In genomic region chr3:21785765-21786453, GRCh38 we compare ENCODE assay signal across 26 cellular contexts. TPM values are rescaled to one million over a fixed set of nuclear protein-coding genes. Genes with fewer than 3 reads are reported as not detected.
DNase-seq lines count a peak whose midpoint lies in the region; ATAC-seq and TF ChIP-seq lines count a peak whose summit lies in the region.
"Had no signal": no experiment of that assay in that cellular context is flagged by ENCODE, and none has a peak within 500 bp of the region (broad histone marks: within the 10 kb centered on the region; RNA-seq: fewer than 3 reads in every experiment).

No MANE protein-coding gene starts in this region.

- H3K79me2 ChIP-seq in OCI-LY3 (ENCODE audit: low read length), result no peaks in the 10 kb centered on the region
- H3K79me2 ChIP-seq in mesendoderm (ENCODE audit: control insufficient read depth, insufficient read depth, low read length), result no peaks in the 10 kb centered on the region

- H3K9ac ChIP-seq in OCI-LY3 (ENCODE audit: low read length) (no peak overlapping the region), mesendoderm (ENCODE audit: low read length) (no peak overlapping the region)

- H4K8ac ChIP-seq in mesendoderm (ENCODE audit: low read depth, low read length), result no peak overlapping the region

- H3K4me1 Mint-ChIP-seq in endothelial cell (ENCODE audit: unreplicated experiment), result peaks cover 18% of the 10 kb centered on the region
- H3K4me1 Mint-ChIP-seq: activated naive CD8-positive, alpha-beta T cell treated with anti-CD3 and anti-CD28 coated beads, Interleukin-2, amount 10 ng/mL, durations not matched to agents 7 days and 5 days; CD14-positive monocyte; stimulated activated memory B cell treated with anti-CD40 and anti-IgM and Interleukin-4, amounts not matched to agents 10 μg/mL and 1 μg/mL and 100 μg/mL, for 72 hours; T-cell had no signal

- H3K4me3 ChIP-seq in OCI-LY3 (ENCODE audit: low read length) (no peak overlapping the region), mesendoderm (ENCODE audit: low read length) (no peak overlapping the region), tibial artery (no peak overlapping the region), brain microvascular endothelial cell (ENCODE audit: low read depth, low read length) (no peak overlapping the region)
- H3K4me3 ChIP-seq: esophagus squamous epithelium, GM12878, lung had no signal

- no peaks in the 10 kb centered on the region for H3K79me1 ChIP-seq in mesendoderm (ENCODE audit: low read length)

- H3K4me2 ChIP-seq in OCI-LY3 (ENCODE audit: low read length), result peak overlapping the region; percentile 29
- no peak overlapping the region for H3K4me2 ChIP-seq in mesendoderm (ENCODE audit: low read length)

- peaks cover 1% of the 10 kb centered on the region for H3K27me3 Mint-ChIP-seq in endothelial cell (ENCODE audit: unreplicated experiment)
- H3K27me3 Mint-ChIP-seq: activated naive CD8-positive, alpha-beta T cell treated with anti-CD3 and anti-CD28 coated beads, Interleukin-2, amount 10 ng/mL, durations not matched to agents 7 days and 5 days; effector memory CD8-positive, alpha-beta T cell; stimulated activated memory B cell treated with anti-CD40 and anti-IgM and Interleukin-4, amounts not matched to agents 10 μg/mL and 1 μg/mL and 100 μg/mL, for 72 hours; T-cell had no signal

- no peak overlapping the region for H2BK120ac ChIP-seq in mesendoderm (ENCODE audit: low read depth, low read length)

- H3K23ac ChIP-seq in mesendoderm (ENCODE audit: low read length), result no peak overlapping the region

- no peak overlapping the region for H3K4me3 Mint-ChIP-seq in endothelial cell (ENCODE audit: unreplicated experiment)
- H3K4me3 Mint-ChIP-seq: activated CD8-positive, alpha-beta T cell treated with anti-CD3 and anti-CD28 coated beads, Interleukin-2, amount 10 ng/mL, durations not matched to agents 7 days and 5 days; activated naive CD8-positive, alpha-beta T cell treated with anti-CD3 and anti-CD28 coated beads, Interleukin-2, amount 10 ng/mL, durations not matched to agents 7 days and 5 days; CD14-positive monocyte; effector memory CD8-positive, alpha-beta T cell; stimulated activated memory B cell treated with anti-CD40 and anti-IgM and Interleukin-4, amounts not matched to agents 10 μg/mL and 1 μg/mL and 100 μg/mL, for 72 hours; T-cell had no signal

- H3K18ac ChIP-seq in mesendoderm (ENCODE audit: low read length), result no peak overlapping the region

- peak overlapping the region; percentile 28 for H3K27ac Mint-ChIP-seq in endothelial cell (ENCODE audit: unreplicated experiment)
- H3K27ac Mint-ChIP-seq: activated CD8-positive, alpha-beta T cell treated with anti-CD3 and anti-CD28 coated beads, Interleukin-2, amount 10 ng/mL, durations not matched to agents 7 days and 5 days; activated naive CD8-positive, alpha-beta T cell treated with anti-CD3 and anti-CD28 coated beads, Interleukin-2, amount 10 ng/mL, durations not matched to agents 7 days and 5 days; CD14-positive monocyte; effector memory CD8-positive, alpha-beta T cell; stimulated activated memory B cell treated with anti-CD40 and anti-IgM and Interleukin-4, amounts not matched to agents 10 μg/mL and 1 μg/mL and 100 μg/mL, for 72 hours; T-cell had no signal

- intact Hi-C loops in tibial artery (cut with DNase I; ENCODE audit: low total_unique reads), result no loop called here

- no CpG with 5 or more reads among the region's 8 CpGs for WGBS in mesendoderm (ENCODE audit: extremely low coverage, insufficient coverage, low lambda C conversion rate)

- peak overlapping the region; percentile 70 for H3K4ac ChIP-seq in mesendoderm (ENCODE audit: low read depth, low read length)

- no peak overlapping the region for H4K5ac ChIP-seq in mesendoderm (ENCODE audit: low read length)

- H3K27me3 ChIP-seq in OCI-LY3 (ENCODE audit: low read depth, low read length), result no peaks in the 10 kb centered on the region
- H3K27me3 ChIP-seq in mesendoderm (ENCODE audit: insufficient read depth, low read length, poor library complexity), result no peaks in the 10 kb centered on the region
- H3K27me3 ChIP-seq in tibial artery, result no peaks in the 10 kb centered on the region
- no peaks in the 10 kb centered on the region for H3K27me3 ChIP-seq in brain microvascular endothelial cell (replicated peaks)
- H3K27me3 ChIP-seq: esophagus squamous epithelium had no signal

- ATAC-seq in GM21360 (IDR thresholded peaks at IDR 0.05; ENCODE audit: unreplicated experiment), result no peak
- ATAC-seq: activated CD8-positive, alpha-beta T cell treated with anti-CD3 and anti-CD28 coated beads, Interleukin-2, amount 10 ng/mL, durations not matched to agents 7 days and 5 days; effector memory CD8-positive, alpha-beta T cell; GM12878; PC-3; stimulated activated memory B cell treated with anti-CD40 and anti-IgM and Interleukin-4, amounts not matched to agents 10 μg/mL and 1 μg/mL and 100 μg/mL, for 72 hours; T-cell had no signal

- H3K27ac ChIP-seq in OCI-LY3 (ENCODE audit: low read length) (no peak overlapping the region), mesendoderm (ENCODE audit: low read depth, low read length) (no peak overlapping the region), tibial artery (peak overlapping the region; percentile 72 to 74), brain microvascular endothelial cell (no peak overlapping the region)

- H3K9me3 ChIP-seq in OCI-LY3 (ENCODE audit: insufficient read depth, low read length), result no peaks in the 10 kb centered on the region
- no peaks in the 10 kb centered on the region for H3K9me3 ChIP-seq in tibial artery
- H3K9me3 ChIP-seq: esophagus squamous epithelium had no signal

- DNase-seq in endothelial cell (ENCODE audit: low spot score) (no peak), mesendoderm (no peak), tibial artery (no peak), brain microvascular endothelial cell (no peak)
- no peak for DNase-seq in activated CD4-positive, alpha-beta T cell treated with anti-CD3 and anti-CD28 coated beads, Interleukin-2, amount 50 U/mL, for 48 hours
- DNase-seq: activated CD4-positive, alpha-beta T cell treated with anti-CD3 and anti-CD28 coated beads for 1 hour; activated CD8-positive, alpha-beta T cell treated with anti-CD3 and anti-CD28 coated beads, Interleukin-2, amount 10 ng/mL, durations not matched to agents 7 days and 5 days; activated effector memory CD4-positive, alpha-beta T cell treated with anti-CD3 and anti-CD28 coated beads, Interleukin-2, amount 50 U/mL, for 16 hours; activated naive CD8-positive, alpha-beta T cell treated with anti-CD3 and anti-CD28 coated beads, Interleukin-2, amount 10 ng/mL, durations not matched to agents 7 days and 5 days; effector memory CD8-positive, alpha-beta T cell; esophagus squamous epithelium; HCEC 1CT; NCI-H187 treated with DMSO at 0.1 percent for 48 hours; NCI-H82; PC-3; retina; SHP77 treated with DMSO at 0.1 percent for 48 hours; stimulated activated CD4-positive, alpha-beta T cell treated with anti-CD3 and anti-CD28 coated beads, Interleukin-4, amount 100 ng/mL, for 1 hour; T-cell had no signal

- H3K4me1 ChIP-seq in OCI-LY3 (ENCODE audit: low read length) (peaks cover 9% of the 10 kb centered on the region), mesendoderm (ENCODE audit: control insufficient read depth, low read depth, low read length) (no peaks in the 10 kb centered on the region), tibial artery (peaks cover 0 to 66% (median 20%) of the 10 kb centered on the region in 4 donors)
- H3K4me1 ChIP-seq: esophagus squamous epithelium had no signal

- H3K36me3 Mint-ChIP-seq in endothelial cell (ENCODE audit: low read depth, unreplicated experiment), result no peaks in the 10 kb centered on the region
- H3K36me3 Mint-ChIP-seq: activated naive CD8-positive, alpha-beta T cell treated with anti-CD3 and anti-CD28 coated beads, Interleukin-2, amount 10 ng/mL, durations not matched to agents 7 days and 5 days; CD14-positive monocyte; stimulated activated memory B cell treated with anti-CD40 and anti-IgM and Interleukin-4, amounts not matched to agents 10 μg/mL and 1 μg/mL and 100 μg/mL, for 72 hours; T-cell had no signal

- no peaks in the 10 kb centered on the region for H3K9me3 Mint-ChIP-seq in endothelial cell (ENCODE audit: unreplicated experiment)
- H3K9me3 Mint-ChIP-seq: stimulated activated memory B cell treated with anti-CD40 and anti-IgM and Interleukin-4, amounts not matched to agents 10 μg/mL and 1 μg/mL and 100 μg/mL, for 72 hours had no signal

- H2AFZ ChIP-seq in OCI-LY3 (ENCODE audit: low read depth, low read length), result 0 out of 2 replicates have a peak overlapping the region, but pooled peaks have one; percentile 7

- no peak overlapping the region for H3K56ac ChIP-seq in mesendoderm (ENCODE audit: low read length)

- H2AK5ac ChIP-seq in mesendoderm (ENCODE audit: low read length), result no peak overlapping the region

- no peaks in the 10 kb centered on the region for H4K20me1 ChIP-seq in OCI-LY3 (ENCODE audit: insufficient read depth, low read length)

- no peaks in the 10 kb centered on the region for H3K36me3 ChIP-seq in OCI-LY3 (replicated peaks; ENCODE audit: low read depth, low read length)
- no peaks in the 10 kb centered on the region for H3K36me3 ChIP-seq in mesendoderm (ENCODE audit: control insufficient read depth, insufficient read depth, low read length)
- no peaks in the 10 kb centered on the region for H3K36me3 ChIP-seq in tibial artery
- no peaks in the 10 kb centered on the region for H3K36me3 ChIP-seq in brain microvascular endothelial cell (replicated peaks)
- H3K36me3 ChIP-seq: esophagus squamous epithelium had no signal

- TF ChIP-seq CTCF in OCI-LY3 (IDR thresholded peaks at IDR 0.05; ENCODE audit: low read depth, low read length) (no peak), endothelial cell (IDR thresholded peaks at IDR 0.05; ENCODE audit: unreplicated experiment) (no peak), tibial artery (IDR thresholded peaks at IDR 0.05) (no peak), brain microvascular endothelial cell (IDR thresholded peaks at IDR 0.05; ENCODE audit: low read depth, low read length, missing control alignments) (no peak)

- H2BK5ac ChIP-seq in mesendoderm (ENCODE audit: low read length), result no peak overlapping the region

- in situ Hi-C loops in brain microvascular endothelial cell (cut with HindIII; ENCODE audit: low pct_ligation_motif_present, low sequenced_read_pairs), result no loop called here

- H2BK15ac ChIP-seq in mesendoderm (replicated peaks; ENCODE audit: low read depth), result no peak overlapping the region

RNA-seq across cellular contexts. Expression of gene ZNF385D, which starts 34.9 kb away (rescaled TPM):
- total RNA-seq in endothelial cell (ENCODE audit: unreplicated experiment), result 0.41 TPM
- 9.2 TPM for polyA plus RNA-seq in mesendoderm (2013, experiment 1 of 2)
- polyA plus RNA-seq in mesendoderm (2013, experiment 2 of 2), result 9.1 TPM
- total RNA-seq: activated CD8-positive, alpha-beta T cell treated with anti-CD3 and anti-CD28 coated beads, Interleukin-2, amount 10 ng/mL, durations not matched to agents 7 days and 5 days; activated naive CD8-positive, alpha-beta T cell treated with anti-CD3 and anti-CD28 coated beads, Interleukin-2, amount 10 ng/mL, durations not matched to agents 7 days and 5 days; Daoy; GM12878 had no signal
- polyA plus RNA-seq: CD14-positive monocyte had no signal

Comparison
In these comparisons a context has a peak if more than half of its experiments do, and no peak if none do; other contexts are left out.
1. H3K27ac ChIP-seq: peak in tibial artery (2 of 2); none in OCI-LY3 (single experiment), mesendoderm (single experiment) and brain microvascular endothelial cell (single experiment).